29 cellular contexts compared by ENCODE assay signal in the genomic region with DNA sequence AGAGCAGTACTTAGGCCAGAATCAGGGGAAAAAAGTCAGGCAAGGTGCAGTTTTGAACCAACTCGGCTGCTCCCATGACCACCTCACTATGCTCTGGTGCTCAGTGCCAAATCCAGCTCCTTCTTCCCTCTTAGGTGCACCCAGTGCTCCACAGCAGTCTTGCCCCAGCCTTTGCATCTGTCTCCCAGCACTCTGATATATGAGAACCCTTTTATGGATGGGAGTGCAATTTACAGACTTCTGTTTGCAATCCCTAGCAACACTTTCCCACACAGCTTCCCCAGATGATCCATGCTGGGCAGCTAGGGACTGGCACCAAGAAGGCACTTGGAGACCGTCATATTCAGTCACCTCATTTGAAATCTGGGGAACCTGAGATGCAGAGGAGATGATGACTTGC.
"Had no signal": no experiment of that assay in that cellular context is flagged by ENCODE, and none has a peak within 500 bp of the region (broad histone marks: within the 10 kb centered on the region; RNA-seq: fewer than 3 reads in every experiment).

No MANE protein-coding gene starts in this region.

- ATAC-seq: activated T-cell treated with anti-CD3 and anti-CD28 coated beads, Interleukin-2, amount 50 U/mL, for 72 hours; Panc1; Right ventricle myocardium inferior; T-cell had no signal

- H3K27me3 ChIP-seq: brain microvascular endothelial cell, cardiac muscle cell had no signal

- H3K4me3 ChIP-seq: cardiac muscle cell, SK-N-MC had no signal

- DNase-seq: activated CD4-positive, alpha-beta memory T cell treated with anti-CD3 and anti-CD28 coated beads, Interleukin-2, amount 10 ng/mL, durations not matched to agents 7 days and 5 days; activated CD4-positive, alpha-beta T cell treated with anti-CD3 and anti-CD28 coated beads, Interleukin-2, amount 50 U/mL, for 1 hour; activated CD4-positive, CD25-positive, alpha-beta regulatory T cell; activated CD8-positive, alpha-beta memory T cell treated with anti-CD3 and anti-CD28 coated beads, Interleukin-2, amount 50 U/mL, for 4 hours; activated gamma-delta T cell treated with Interleukin-2 at 50 U/mL for 16 hours; activated naive CD4-positive, alpha-beta T cell treated with anti-CD3 and anti-CD28 coated beads, Interleukin-2, amount 10 ng/mL, durations not matched to agents 7 days and 5 days; activated naive CD8-positive, alpha-beta T cell treated with anti-CD3 and anti-CD28 coated beads for 36 hours; activated T-cell treated with anti-CD3 and anti-CD28 coated beads, Interleukin-2, amount 50 U/mL, for 72 hours; brain microvascular endothelial cell; Kasumi-1; KBM-7; NCI-H1048; NCI-H1417; NCI-H1694; NCI-H2029; NCI-H2107; NCI-H446; NCI-H524; NCI-H774; NK-92 treated with Interleukin-12 subunit alpha and Interleukin-12 subunit beta, amount 100 ng/mL, for 24 hours; OCI-M1; RPMI8226; T-cell; T-helper 2 cell; T1000 had no signal

- H3K36me3 ChIP-seq: brain microvascular endothelial cell, cardiac muscle cell had no signal

- H3K27ac ChIP-seq: brain microvascular endothelial cell, cardiac muscle cell, SK-N-MC had no signal
